2 cellular contexts compared by ENCODE assay signal in genomic region chr19:4844348-4845179, GRCh38.
TF ChIP-seq lines count a peak whose summit lies in the region.

No MANE protein-coding gene starts in this region.

TF ChIP-seq in GM12878, 131 proteins besides CTCF, POLR2A, EP300 and RAD21:
- TF ChIP-seq IKZF1 (conservative IDR thresholded peaks at IDR 0.05) (0 out of 2 replicates have a peak, but pooled peaks have one; percentile 21), KAT2A (conservative IDR thresholded peaks at IDR 0.05; ENCODE audit: control insufficient read depth, low read depth, low read length) (no peak), ZNF687 (IDR thresholded peaks at IDR 0.05) (peak; percentile 29; the same call in 1 of the 2 replicates), CHD1 (IDR thresholded peaks at IDR 0.05; ENCODE audit: low read depth, low read length) (no peak), ZSCAN29 (IDR thresholded peaks at IDR 0.05) (no peak), ZNF217 (IDR thresholded peaks at IDR 0.05) (peak; percentile 37; the same call in 1 of the 2 replicates), SMAD1 (IDR thresholded peaks at IDR 0.05; ENCODE audit: low read depth, partially characterized antibody) (no peak), RAD51 (IDR thresholded peaks at IDR 0.05) (peak; percentile 66; the same call in 1 of the 2 replicates)
- TF ChIP-seq, protein P1, sequence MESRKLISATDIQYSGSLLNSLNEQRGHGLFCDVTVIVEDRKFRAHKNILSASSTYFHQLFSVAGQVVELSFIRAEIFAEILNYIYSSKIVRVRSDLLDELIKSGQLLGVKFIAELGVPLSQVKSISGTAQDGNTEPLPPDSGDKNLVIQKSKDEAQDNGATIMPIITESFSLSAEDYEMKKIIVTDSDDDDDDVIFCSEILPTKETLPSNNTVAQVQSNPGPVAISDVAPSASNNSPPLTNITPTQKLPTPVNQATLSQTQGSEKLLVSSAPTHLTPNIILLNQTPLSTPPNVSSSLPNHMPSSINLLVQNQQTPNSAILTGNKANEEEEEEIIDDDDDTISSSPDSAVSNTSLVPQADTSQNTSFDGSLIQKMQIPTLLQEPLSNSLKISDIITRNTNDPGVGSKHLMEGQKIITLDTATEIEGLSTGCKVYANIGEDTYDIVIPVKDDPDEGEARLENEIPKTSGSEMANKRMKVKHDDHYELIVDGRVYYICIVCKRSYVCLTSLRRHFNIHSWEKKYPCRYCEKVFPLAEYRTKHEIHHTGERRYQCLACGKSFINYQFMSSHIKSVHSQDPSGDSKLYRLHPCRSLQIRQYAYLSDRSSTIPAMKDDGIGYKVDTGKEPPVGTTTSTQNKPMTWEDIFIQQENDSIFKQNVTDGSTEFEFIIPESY (IDR thresholded peaks at IDR 0.05) = no peak
- TF ChIP-seq, protein P2, sequence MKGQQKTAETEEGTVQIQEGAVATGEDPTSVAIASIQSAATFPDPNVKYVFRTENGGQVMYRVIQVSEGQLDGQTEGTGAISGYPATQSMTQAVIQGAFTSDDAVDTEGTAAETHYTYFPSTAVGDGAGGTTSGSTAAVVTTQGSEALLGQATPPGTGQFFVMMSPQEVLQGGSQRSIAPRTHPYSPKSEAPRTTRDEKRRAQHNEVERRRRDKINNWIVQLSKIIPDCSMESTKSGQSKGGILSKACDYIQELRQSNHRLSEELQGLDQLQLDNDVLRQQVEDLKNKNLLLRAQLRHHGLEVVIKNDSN (IDR thresholded peaks at IDR 0.05; ENCODE audit: borderline replicate concordance, extremely low read length, insufficient read depth, low read depth, low read length) = no peak
- TF ChIP-seq, protein P3, sequence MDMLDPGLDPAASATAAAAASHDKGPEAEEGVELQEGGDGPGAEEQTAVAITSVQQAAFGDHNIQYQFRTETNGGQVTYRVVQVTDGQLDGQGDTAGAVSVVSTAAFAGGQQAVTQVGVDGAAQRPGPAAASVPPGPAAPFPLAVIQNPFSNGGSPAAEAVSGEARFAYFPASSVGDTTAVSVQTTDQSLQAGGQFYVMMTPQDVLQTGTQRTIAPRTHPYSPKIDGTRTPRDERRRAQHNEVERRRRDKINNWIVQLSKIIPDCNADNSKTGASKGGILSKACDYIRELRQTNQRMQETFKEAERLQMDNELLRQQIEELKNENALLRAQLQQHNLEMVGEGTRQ (IDR thresholded peaks at IDR 0.05; ENCODE audit: borderline replicate concordance, low read depth, low read length) = peak; percentile 10; the same call in 1 of the 2 replicates
- TF ChIP-seq, protein P4, sequence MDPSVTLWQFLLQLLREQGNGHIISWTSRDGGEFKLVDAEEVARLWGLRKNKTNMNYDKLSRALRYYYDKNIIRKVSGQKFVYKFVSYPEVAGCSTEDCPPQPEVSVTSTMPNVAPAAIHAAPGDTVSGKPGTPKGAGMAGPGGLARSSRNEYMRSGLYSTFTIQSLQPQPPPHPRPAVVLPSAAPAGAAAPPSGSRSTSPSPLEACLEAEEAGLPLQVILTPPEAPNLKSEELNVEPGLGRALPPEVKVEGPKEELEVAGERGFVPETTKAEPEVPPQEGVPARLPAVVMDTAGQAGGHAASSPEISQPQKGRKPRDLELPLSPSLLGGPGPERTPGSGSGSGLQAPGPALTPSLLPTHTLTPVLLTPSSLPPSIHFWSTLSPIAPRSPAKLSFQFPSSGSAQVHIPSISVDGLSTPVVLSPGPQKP (IDR thresholded peaks at IDR 0.05; ENCODE audit: low read depth, low read length) = no peak

TF ChIP-seq in SK-N-SH treated with all-trans-retinoic acid at 6 μM for 48 hours, 23 proteins besides CTCF, POLR2A, EP300 and RAD21:
- no peak for TF ChIP-seq CSDC2 (CRISPR knock-in tag; IDR thresholded peaks at IDR 0.05)
- TF ChIP-seq ZNF70 (CRISPR knock-in tag; IDR thresholded peaks at IDR 0.05) = no peak
- no peak for TF ChIP-seq ARNTL (CRISPR knock-in tag; IDR thresholded peaks at IDR 0.05; ENCODE audit: borderline replicate concordance, low read depth)
- no peak for TF ChIP-seq CREB5 (CRISPR knock-in tag; IDR thresholded peaks at IDR 0.05; ENCODE audit: low read depth)
- no peak for TF ChIP-seq ZC3H10 (CRISPR knock-in tag; IDR thresholded peaks at IDR 0.05)
- TF ChIP-seq, protein P5, sequence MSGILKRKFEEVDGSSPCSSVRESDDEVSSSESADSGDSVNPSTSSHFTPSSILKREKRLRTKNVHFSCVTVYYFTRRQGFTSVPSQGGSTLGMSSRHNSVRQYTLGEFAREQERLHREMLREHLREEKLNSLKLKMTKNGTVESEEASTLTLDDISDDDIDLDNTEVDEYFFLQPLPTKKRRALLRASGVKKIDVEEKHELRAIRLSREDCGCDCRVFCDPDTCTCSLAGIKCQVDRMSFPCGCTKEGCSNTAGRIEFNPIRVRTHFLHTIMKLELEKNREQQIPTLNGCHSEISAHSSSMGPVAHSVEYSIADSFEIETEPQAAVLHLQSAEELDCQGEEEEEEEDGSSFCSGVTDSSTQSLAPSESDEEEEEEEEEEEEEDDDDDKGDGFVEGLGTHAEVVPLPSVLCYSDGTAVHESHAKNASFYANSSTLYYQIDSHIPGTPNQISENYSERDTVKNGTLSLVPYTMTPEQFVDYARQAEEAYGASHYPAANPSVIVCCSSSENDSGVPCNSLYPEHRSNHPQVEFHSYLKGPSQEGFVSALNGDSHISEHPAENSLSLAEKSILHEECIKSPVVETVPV (CRISPR knock-in tag; IDR thresholded peaks at IDR 0.05) = no peak
- no peak for TF ChIP-seq TOX (CRISPR knock-in tag; IDR thresholded peaks at IDR 0.05; ENCODE audit: borderline replicate concordance)
- TF ChIP-seq ISL1 (CRISPR knock-in tag; IDR thresholded peaks at IDR 0.05) = no peak
- no peak for TF ChIP-seq ZFP3 (CRISPR knock-in tag; IDR thresholded peaks at IDR 0.05)
- no peak for TF ChIP-seq ZFP30 (CRISPR knock-in tag; IDR thresholded peaks at IDR 0.05)
